In genomic region chr11:61181489-61181888, GRCh38 we compare ENCODE assay signal across 11 cellular contexts. TPM values are rescaled to one million over a fixed set of nuclear protein-coding genes. Genes with fewer than 3 reads are reported as not detected.
"Had no signal": no experiment of that assay in that cellular context is flagged by ENCODE, and none has a peak within 500 bp of the region (broad histone marks: within the 10 kb centered on the region; RNA-seq: fewer than 3 reads in every experiment).

No MANE protein-coding gene starts in this region.

- H3K9ac ChIP-seq: KMS-11 had no signal

- H3K4me3 Mint-ChIP-seq: GM23338, H9, HFFc6, IgD-negative memory B cell had no signal

- ATAC-seq: GM23338 had no signal

- H3K9me3 Mint-ChIP-seq: GM23338, HFFc6, IgD-negative memory B cell had no signal

- H3K27ac ChIP-seq: KMS-11 had no signal

- H3K27ac Mint-ChIP-seq: GM23338, H9, HFFc6, IgD-negative memory B cell had no signal

- H3K4me1 Mint-ChIP-seq: GM23338, H9, IgD-negative memory B cell had no signal

- H3K4me3 ChIP-seq: GM23338 had no signal

- H3K4me2 ChIP-seq: GM23338, KMS-11 had no signal

- DNase-seq: H9, HCEC 1CT, HFFc6, KBM-7 had no signal

- H3K36me3 Mint-ChIP-seq: IgD-negative memory B cell had no signal

- FAIRE-seq: H1, H54, HTR-8/SVneo had no signal

- H2AFZ ChIP-seq: GM23338 had no signal

RNA-seq across cellular contexts. Expression of gene PGA3, which starts 21.8 kb away (rescaled TPM):
- total RNA-seq: GM23338, H1, H9, HT-29 had no signal
- polyA plus RNA-seq: H1, IgD-negative memory B cell had no signal

RNA-seq across cellular contexts. Expression of gene PGA4, which starts 40.7 kb away (rescaled TPM):
- total RNA-seq: GM23338, H1, H9, HFFc6, HT-29 had no signal
- polyA plus RNA-seq: IgD-negative memory B cell had no signal

RNA-seq across cellular contexts. Expression of gene PGA5, which starts 59.5 kb away (rescaled TPM):
- total RNA-seq: HFFc6, HT-29 had no signal
- polyA plus RNA-seq: IgD-negative memory B cell had no signal
